In the genomic region with DNA sequence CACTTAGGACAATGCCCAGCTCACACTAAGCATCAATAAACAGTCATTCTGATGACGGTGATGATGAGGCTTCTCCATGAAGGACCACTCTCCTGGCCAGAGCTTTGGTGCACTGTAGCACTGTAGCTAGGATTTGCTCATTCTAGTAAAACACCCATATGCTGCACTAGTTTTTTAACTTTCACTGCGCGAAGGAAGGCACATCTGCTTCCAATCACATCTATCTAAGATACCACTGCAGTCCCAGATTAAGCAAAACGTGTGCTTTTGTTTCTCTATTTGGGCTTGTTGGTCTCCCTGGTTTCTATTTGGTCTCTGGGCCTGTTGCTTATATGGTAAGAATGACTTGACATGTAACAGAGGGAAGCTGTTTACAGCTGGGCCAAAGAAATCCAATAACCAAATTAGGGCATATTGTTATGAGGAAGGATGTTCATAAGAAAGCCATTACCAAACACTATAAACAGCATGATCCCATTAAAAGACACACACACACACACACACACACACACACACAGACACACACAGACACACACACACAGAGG, we compare ENCODE assay signal across 11 cellular contexts.
DNase-seq lines count a peak whose midpoint lies in the region; ATAC-seq and TF ChIP-seq lines count a peak whose summit lies in the region.
"Had no signal": no experiment of that assay in that cellular context is flagged by ENCODE, and none has a peak within 500 bp of the region (broad histone marks: within the 10 kb centered on the region; RNA-seq: fewer than 3 reads in every experiment).

No MANE protein-coding gene starts in this region.

- BruUV-seq in mammary epithelial cell (replicated peaks; lab: Mats Ljungman, UMichigan), result no TSS peak

- no peak overlapping the region for H3K4me3 Mint-ChIP-seq in mesothelial cell of epicardium

- no peaks in the 10 kb centered on the region for H3K79me2 ChIP-seq in mammary epithelial cell (ENCODE audit: insufficient read depth, low read length)

- no peak for DNase-seq in breast epithelium (ENCODE audit: low spot score in 2 of 2)
- DNase-seq in mammary epithelial cell, result no peak
- DNase-seq in esophagus squamous epithelium (lab: John Stamatoyannopoulos, UW), result no peak
- DNase-seq in mesothelial cell of epicardium (ENCODE audit: low spot score in 2 of 2, unreplicated experiment in 2 of 2), result no peak
- no peak for DNase-seq in vagina (ENCODE audit: extremely low spot score in 2 of 2)
- DNase-seq in NCI-H226, result no peak
- DNase-seq in activated CD8-positive, alpha-beta memory T cell treated with anti-CD3 and anti-CD28 coated beads, Interleukin-2, amount 50 U/mL, for 48 hours, result no peak
- DNase-seq: brain microvascular endothelial cell, PC-3 had no signal

- in situ Hi-C loops in mammary epithelial cell (cut with MboI; ENCODE audit: low sequenced_read_pairs in 2 of 2), result no loop called here

- H3K9me3 Mint-ChIP-seq in mesothelial cell of epicardium, result no peaks in the 10 kb centered on the region

- peaks cover 2% of the 10 kb centered on the region for H3K36me3 Mint-ChIP-seq in mesothelial cell of epicardium

- TF ChIP-seq POLR2A in breast epithelium (IDR thresholded peaks at IDR 0.05), result no peak
- no peak for TF ChIP-seq POLR2A in esophagus squamous epithelium (IDR thresholded peaks at IDR 0.05)
- no peak for TF ChIP-seq POLR2A in vagina (IDR thresholded peaks at IDR 0.05)

- intact Hi-C loops in breast epithelium (cut with DNase I; ENCODE audit: low total_unique reads), result no loop called here
- intact Hi-C loops in mammary epithelial cell (cut with micrococcal nuclease), result no loop called here
- intact Hi-C loops in esophagus squamous epithelium (cut with DNase I), result no loop called here
- intact Hi-C loops in vagina (cut with DNase I), result no loop called here

- dilution Hi-C loops in mammary epithelial cell (cut with HindIII; ENCODE audit: low sequenced_read_pairs), result no loop called here

- H3K4me3 ChIP-seq in breast epithelium, result no peak overlapping the region
- no peak overlapping the region for H3K4me3 ChIP-seq in mammary epithelial cell (replicated peaks in 1 of 3; ENCODE audit: insufficient read depth in 1 of 3, low read depth in 2 of 3, low read length in 3 of 3)
- no peak overlapping the region for H3K4me3 ChIP-seq in esophagus squamous epithelium
- no peak overlapping the region for H3K4me3 ChIP-seq in vagina

- H3K27me3 ChIP-seq in breast epithelium (no peaks in the 10 kb centered on the region), mammary epithelial cell (ENCODE audit: insufficient read depth, low read length) (peaks cover 1% of the 10 kb centered on the region), esophagus squamous epithelium (no peaks in the 10 kb centered on the region), vagina (no peaks in the 10 kb centered on the region)
- H3K27me3 ChIP-seq: brain microvascular endothelial cell had no signal

- CTCF ChIA-PET in mammary epithelial cell (lab: Charles Lee; ENCODE audit: low non-redundant PET), result no interaction called here

- WGBS in mammary epithelial cell (ENCODE audit: low coverage, missing lambda C conversion rate), result 88% methylated on average over 4 of the region's 4 CpGs
- WGBS in esophagus squamous epithelium, 2 donors, result 40 to 78% methylated on average over 4 of the region's 4 CpGs

- no peak overlapping the region for H3K9ac ChIP-seq in mammary epithelial cell (ENCODE audit: insufficient read depth, low read length)

- no peaks in the 10 kb centered on the region for H3K27me3 Mint-ChIP-seq in mesothelial cell of epicardium (ENCODE audit: low read depth)

- no peak overlapping the region for H2AFZ ChIP-seq in mammary epithelial cell (ENCODE audit: low read depth, low read length)

- peaks cover 15% of the 10 kb centered on the region for H3K4me1 Mint-ChIP-seq in mesothelial cell of epicardium

- TF ChIP-seq CTCF in breast epithelium (IDR thresholded peaks at IDR 0.05) (no peak), mammary epithelial cell (conservative IDR thresholded peaks at IDR 0.05 in 1 of 2, IDR thresholded peaks at IDR 0.05 in 1 of 2; ENCODE audit: extremely low read depth in 1 of 2, insufficient read depth in 1 of 2, low read depth in 1 of 2, low read length in 2 of 2) (no peak), esophagus squamous epithelium (IDR thresholded peaks at IDR 0.05) (no peak), mesothelial cell of epicardium (IDR thresholded peaks at IDR 0.05; ENCODE audit: unreplicated experiment) (no peak), vagina (IDR thresholded peaks at IDR 0.05) (no peak)

- no peak overlapping the region for H3K4me2 ChIP-seq in mammary epithelial cell (ENCODE audit: insufficient read depth, low read depth, low read length)

- no peaks in the 10 kb centered on the region for H4K20me1 ChIP-seq in mammary epithelial cell (ENCODE audit: insufficient read depth, low read length)

- H3K9me3 ChIP-seq in breast epithelium, result no peaks in the 10 kb centered on the region
- H3K9me3 ChIP-seq in mammary epithelial cell (replicated peaks; ENCODE audit: insufficient read depth, low read length), result no peaks in the 10 kb centered on the region
- H3K9me3 ChIP-seq in esophagus squamous epithelium, result no peaks in the 10 kb centered on the region
- no peaks in the 10 kb centered on the region for H3K9me3 ChIP-seq in vagina

- H3K27ac Mint-ChIP-seq in mesothelial cell of epicardium, result peak overlapping the region; percentile 81

- ATAC-seq in HG03342 (IDR thresholded peaks at IDR 0.05; ENCODE audit: unreplicated experiment), result no peak
- ATAC-seq: HepG2, PC-3 had no signal

- no peaks in the 10 kb centered on the region for H3K36me3 ChIP-seq in breast epithelium
- H3K36me3 ChIP-seq in mammary epithelial cell (ENCODE audit: insufficient read depth, low read length), result no peaks in the 10 kb centered on the region
- no peaks in the 10 kb centered on the region for H3K36me3 ChIP-seq in esophagus squamous epithelium
- H3K36me3 ChIP-seq in vagina, result peaks cover 0 to 5% of the 10 kb centered on the region in 2 donors

- H3K4me1 ChIP-seq in breast epithelium (no peaks in the 10 kb centered on the region), mammary epithelial cell (ENCODE audit: insufficient read depth, low read length) (peaks cover 2% of the 10 kb centered on the region), esophagus squamous epithelium (peaks cover 0 to 5% (median 0%) of the 10 kb centered on the region in 3 donors), vagina (peaks cover 15% of the 10 kb centered on the region)

- H3K27ac ChIP-seq in breast epithelium (peak overlapping the region; percentile 33 to 77), mammary epithelial cell (ENCODE audit: insufficient read depth, low read depth, low read length) (no peak overlapping the region), esophagus squamous epithelium (peak overlapping the region; percentile 45 to 78 (median 73)), vagina (peak overlapping the region; percentile 77)
- H3K27ac ChIP-seq: brain microvascular endothelial cell had no signal
